ENCODE assay signal across 28 cellular contexts in genomic region chr6:43256670-43257664, GRCh38. TPM values are rescaled to one million over a fixed set of nuclear protein-coding genes. Genes with fewer than 3 reads are reported as not detected.
DNase-seq lines count a peak whose midpoint lies in the region; ATAC-seq and TF ChIP-seq lines count a peak whose summit lies in the region.
"Had no signal": no experiment of that assay in that cellular context is flagged by ENCODE, and none has a peak within 500 bp of the region (broad histone marks: within the 10 kb centered on the region; RNA-seq: fewer than 3 reads in every experiment).

No MANE protein-coding gene starts in this region.

- TF ChIP-seq CTCF in activated CD8-positive, alpha-beta T cell treated with anti-CD3 and anti-CD28 coated beads for 36 hours (IDR thresholded peaks at IDR 0.05): no peak
- TF ChIP-seq CTCF in HEK293 (tag by site-specific recombination; IDR thresholded peaks at IDR 0.05) (no peak), tibial nerve (IDR thresholded peaks at IDR 0.05) (no peak)

- no peaks in the 10 kb centered on the region for H3K27me3 ChIP-seq in neuronal stem cell (ENCODE audit: control insufficient read depth in 3 of 3, insufficient read depth in 3 of 3, low read depth in 1 of 3, low read length in 3 of 3)
- peaks cover 0 to 33% of the 10 kb centered on the region in 2 donors for H3K27me3 ChIP-seq in tibial nerve
- H3K27me3 ChIP-seq: BE2C had no signal

- H3K4me3 Mint-ChIP-seq in activated CD8-positive, alpha-beta T cell treated with anti-CD3 and anti-CD28 coated beads for 36 hours: no peak overlapping the region
- H3K4me3 Mint-ChIP-seq in activated CD8-positive, alpha-beta T cell treated with anti-CD3 and anti-CD28 coated beads, Interleukin-2, amount 10 ng/mL, durations not matched to agents 7 days and 5 days: no peak overlapping the region
- no peak overlapping the region for H3K4me3 Mint-ChIP-seq in activated CD4-positive, alpha-beta memory T cell treated with anti-CD3 and anti-CD28 coated beads, Interleukin-2, amount 10 ng/mL, durations not matched to agents 7 days and 5 days
- H3K4me3 Mint-ChIP-seq: brain had no signal

- no peak overlapping the region for H2BK120ac ChIP-seq in neuronal stem cell (ENCODE audit: low read depth, low read length)

- H4K8ac ChIP-seq in neuronal stem cell (ENCODE audit: low read depth, low read length): no peak overlapping the region

- no peak overlapping the region for H3K4ac ChIP-seq in neuronal stem cell (ENCODE audit: low read length)

- peak overlapping the region; percentile 27 for H3K14ac ChIP-seq in neuronal stem cell (ENCODE audit: low read length)

- H3K23ac ChIP-seq in neuronal stem cell (ENCODE audit: low read depth, low read length, poor library complexity): no peak overlapping the region

- no peak overlapping the region for H3K4me2 ChIP-seq in neuronal stem cell (ENCODE audit: insufficient read depth, low read length, poor library complexity, severe bottlenecking)

- peaks cover 14% of the 10 kb centered on the region for H3K4me1 Mint-ChIP-seq in activated CD8-positive, alpha-beta T cell treated with anti-CD3 and anti-CD28 coated beads for 36 hours (ENCODE audit: low read depth)
- H3K4me1 Mint-ChIP-seq in activated CD8-positive, alpha-beta T cell treated with anti-CD3 and anti-CD28 coated beads, Interleukin-2, amount 10 ng/mL, durations not matched to agents 7 days and 5 days (ENCODE audit: low read depth): no peaks in the 10 kb centered on the region
- peaks cover 10% of the 10 kb centered on the region for H3K4me1 Mint-ChIP-seq in activated CD4-positive, alpha-beta memory T cell treated with anti-CD3 and anti-CD28 coated beads, Interleukin-2, amount 10 ng/mL, durations not matched to agents 7 days and 5 days

- H3K9me3 ChIP-seq in HEK293 (ENCODE audit: control insufficient read depth, insufficient read depth, low read depth, low read length): no peaks in the 10 kb centered on the region
- no peaks in the 10 kb centered on the region for H3K9me3 ChIP-seq in neuronal stem cell (replicated peaks in 1 of 2; ENCODE audit: control insufficient read depth in 2 of 2, insufficient read depth in 1 of 2, low read depth in 1 of 2, low read length in 2 of 2)
- no peaks in the 10 kb centered on the region for H3K9me3 ChIP-seq in tibial nerve
- H3K9me3 ChIP-seq: BE2C, psoas muscle had no signal

- no peak overlapping the region for H3K27ac ChIP-seq in HEK293 (ENCODE audit: extremely low read depth, low read depth, low read length)
- no peak overlapping the region for H3K27ac ChIP-seq in neuronal stem cell (replicated peaks; ENCODE audit: low read length)
- H3K27ac ChIP-seq in tibial nerve: no peak overlapping the region
- H3K27ac ChIP-seq: epithelial cell of prostate, psoas muscle had no signal

- CTCF ChIA-PET in activated CD8-positive, alpha-beta T cell treated with anti-CD3 and anti-CD28 coated beads for 36 hours (lab: Charles Lee): interaction anchor here (1.8 to 2.1 kb wide), 2 partner anchors 141 to 250 kb away, joined by 4 to 6 read pairs; no protein-coding TSS in a partner anchor
- CTCF ChIA-PET in activated CD8-positive, alpha-beta T cell treated with anti-CD3 and anti-CD28 coated beads, Interleukin-2, amount 10 ng/mL, durations not matched to agents 7 days and 5 days (lab: Charles Lee): no interaction called here
- CTCF ChIA-PET in HEK293 (lab: Yijun Ruan, JAX): interaction anchor here (0.6 to 1.1 kb wide), 3 partner anchors 77 to 145 kb away, joined by 3 to 7 read pairs (median 3); no protein-coding TSS in a partner anchor
- CTCF ChIA-PET in activated CD4-positive, alpha-beta memory T cell treated with anti-CD3 and anti-CD28 coated beads, Interleukin-2, amount 10 ng/mL, durations not matched to agents 7 days and 5 days (lab: Charles Lee): no interaction called here

- H3K4me1 ChIP-seq in HEK293 (ENCODE audit: control insufficient read depth, insufficient read depth, low read length) (peaks cover 2% of the 10 kb centered on the region; the same call in 1 of the 2 replicates), neuronal stem cell (ENCODE audit: control insufficient read depth in 2 of 2, insufficient read depth in 1 of 2, low read depth in 1 of 2, low read length in 2 of 2) (peaks cover 0 to under 1% of the 10 kb centered on the region in 2 donors), tibial nerve (no peaks in the 10 kb centered on the region)
- H3K4me1 ChIP-seq: psoas muscle had no signal

- no peaks in the 10 kb centered on the region for H3K9me3 Mint-ChIP-seq in activated CD8-positive, alpha-beta T cell treated with anti-CD3 and anti-CD28 coated beads for 36 hours
- no peaks in the 10 kb centered on the region for H3K9me3 Mint-ChIP-seq in activated CD8-positive, alpha-beta T cell treated with anti-CD3 and anti-CD28 coated beads, Interleukin-2, amount 10 ng/mL, durations not matched to agents 7 days and 5 days (ENCODE audit: insufficient read depth)
- no peaks in the 10 kb centered on the region for H3K9me3 Mint-ChIP-seq in activated CD4-positive, alpha-beta memory T cell treated with anti-CD3 and anti-CD28 coated beads, Interleukin-2, amount 10 ng/mL, durations not matched to agents 7 days and 5 days
- H3K9me3 Mint-ChIP-seq: brain had no signal

- no peak overlapping the region for H2BK12ac ChIP-seq in neuronal stem cell (ENCODE audit: low read length)

- POLR2A ChIA-PET in activated CD8-positive, alpha-beta T cell treated with anti-CD3 and anti-CD28 coated beads for 36 hours (lab: Charles Lee): no interaction called here
- POLR2A ChIA-PET in activated CD8-positive, alpha-beta T cell treated with anti-CD3 and anti-CD28 coated beads, Interleukin-2, amount 10 ng/mL, durations not matched to agents 7 days and 5 days (lab: Charles Lee): interaction anchor here (0.5 kb wide), 1 partner anchor 170 kb away, joined by 3 read pairs; no protein-coding TSS in a partner anchor
- POLR2A ChIA-PET in HEK293 (lab: Yijun Ruan, JAX): no interaction called here
- POLR2A ChIA-PET in activated CD4-positive, alpha-beta memory T cell treated with anti-CD3 and anti-CD28 coated beads, Interleukin-2, amount 10 ng/mL, durations not matched to agents 7 days and 5 days (lab: Charles Lee): no interaction called here

- no peak for TF ChIP-seq EP300 in tibial nerve (IDR thresholded peaks at IDR 0.05)

- no CpG with 5 or more reads among the region's 11 CpGs for WGBS in neuronal stem cell (ENCODE audit: extremely low coverage in 2 of 2, insufficient read length in 2 of 2, insufficient replicate concordance in 1 of 2), 2 donors
- 75 to 76% methylated on average over 7 to 11 of the region's 11 CpGs for WGBS in tibial nerve, 2 donors

- H3K36me3 ChIP-seq in HEK293 (ENCODE audit: control insufficient read depth in 2 of 2, insufficient read depth in 1 of 2, low read length in 2 of 2) (no peaks in the 10 kb centered on the region), neuronal stem cell (replicated peaks in 1 of 2; ENCODE audit: control insufficient read depth in 2 of 2, insufficient read depth in 2 of 2, low read length in 2 of 2) (peaks cover 4 to 13% of the 10 kb centered on the region in 2 donors), tibial nerve (no peaks in the 10 kb centered on the region)
- H3K36me3 ChIP-seq: BE2C had no signal

- H2AK5ac ChIP-seq in neuronal stem cell (ENCODE audit: low read depth, low read length): no peak overlapping the region

- no peak overlapping the region for H2BK5ac ChIP-seq in neuronal stem cell (ENCODE audit: low read length)

- no peak overlapping the region for H3K18ac ChIP-seq in neuronal stem cell (ENCODE audit: low read length)

- no peak overlapping the region for H3K4me3 ChIP-seq in HEK293 (ENCODE audit: low read depth, low read length)
- no peak overlapping the region for H3K4me3 ChIP-seq in neuronal stem cell (ENCODE audit: low read length in 2 of 2)
- no peak overlapping the region for H3K4me3 ChIP-seq in tibial nerve
- H3K4me3 ChIP-seq: psoas muscle had no signal

- TF ChIP-seq POLR2A in tibial nerve (IDR thresholded peaks at IDR 0.05): no peak

- no peak overlapping the region for H3K27ac Mint-ChIP-seq in activated CD8-positive, alpha-beta T cell treated with anti-CD3 and anti-CD28 coated beads for 36 hours
- H3K27ac Mint-ChIP-seq in activated CD8-positive, alpha-beta T cell treated with anti-CD3 and anti-CD28 coated beads, Interleukin-2, amount 10 ng/mL, durations not matched to agents 7 days and 5 days: no peak overlapping the region
- H3K27ac Mint-ChIP-seq in activated CD4-positive, alpha-beta memory T cell treated with anti-CD3 and anti-CD28 coated beads, Interleukin-2, amount 10 ng/mL, durations not matched to agents 7 days and 5 days: peak overlapping the region; percentile 26
- H3K27ac Mint-ChIP-seq: brain had no signal

- no peaks in the 10 kb centered on the region for H3K79me1 ChIP-seq in neuronal stem cell (ENCODE audit: low read depth, low read length)

- no peak overlapping the region for H2BK15ac ChIP-seq in neuronal stem cell (ENCODE audit: low read length)

- intact Hi-C loops in activated CD8-positive, alpha-beta T cell treated with anti-CD3 and anti-CD28 coated beads for 36 hours (cut with micrococcal nuclease): no loop called here

- no peaks in the 10 kb centered on the region for H3K36me3 Mint-ChIP-seq in activated CD8-positive, alpha-beta T cell treated with anti-CD3 and anti-CD28 coated beads for 36 hours (ENCODE audit: low read depth)
- no peaks in the 10 kb centered on the region for H3K36me3 Mint-ChIP-seq in activated CD8-positive, alpha-beta T cell treated with anti-CD3 and anti-CD28 coated beads, Interleukin-2, amount 10 ng/mL, durations not matched to agents 7 days and 5 days (ENCODE audit: low read depth)
- no peaks in the 10 kb centered on the region for H3K36me3 Mint-ChIP-seq in activated CD4-positive, alpha-beta memory T cell treated with anti-CD3 and anti-CD28 coated beads, Interleukin-2, amount 10 ng/mL, durations not matched to agents 7 days and 5 days (ENCODE audit: low read depth)

- H3K9ac ChIP-seq in neuronal stem cell (ENCODE audit: low read depth, low read length, poor library complexity): no peak overlapping the region

- peak; percentile 52 for DNase-seq in activated CD8-positive, alpha-beta T cell treated with anti-CD3 and anti-CD28 coated beads for 36 hours
- DNase-seq in activated CD8-positive, alpha-beta T cell treated with anti-CD3 and anti-CD28 coated beads, Interleukin-2, amount 10 ng/mL, durations not matched to agents 7 days and 5 days: no peak
- DNase-seq in activated CD4-positive, alpha-beta memory T cell treated with anti-CD3 and anti-CD28 coated beads, Interleukin-2, amount 10 ng/mL, durations not matched to agents 7 days and 5 days: no peak
- DNase-seq in neuronal stem cell (ENCODE audit: low spot score) (no peak), tibial nerve (ENCODE audit: low spot score in 2 of 2) (no peak)
- DNase-seq: activated T-cell treated with anti-CD3 and anti-CD28 coated beads, Interleukin-2, amount 50 U/mL, for 48 hours; BE2C; DMS53; GF-D8; glutamatergic neuron; MV-4-11; NCI-H146; NCI-H510A; stimulated activated CD4-positive, alpha-beta T cell treated with anti-CD3 and anti-CD28 coated beads, Interleukin-2, amount 100 ng/mL, for 24 hours; T-helper 1 cell had no signal

- no peak overlapping the region for H4K91ac ChIP-seq in neuronal stem cell (ENCODE audit: low read depth, low read length, poor library complexity)

- H2AFZ ChIP-seq in neuronal stem cell (ENCODE audit: low read length): no peak overlapping the region

- peak; percentile 62 for ATAC-seq in activated CD8-positive, alpha-beta T cell treated with anti-CD3 and anti-CD28 coated beads for 36 hours
- no peak for ATAC-seq in activated CD8-positive, alpha-beta T cell treated with anti-CD3 and anti-CD28 coated beads, Interleukin-2, amount 10 ng/mL, durations not matched to agents 7 days and 5 days
- ATAC-seq in GM21723 (IDR thresholded peaks at IDR 0.05; ENCODE audit: unreplicated experiment): no peak
- no peak for ATAC-seq in HG03097 (IDR thresholded peaks at IDR 0.05; ENCODE audit: low FRiP score, unreplicated experiment)
- ATAC-seq: psoas muscle had no signal

- peaks cover 14% of the 10 kb centered on the region for H3K27me3 Mint-ChIP-seq in activated CD8-positive, alpha-beta T cell treated with anti-CD3 and anti-CD28 coated beads for 36 hours
- peaks cover 10% of the 10 kb centered on the region for H3K27me3 Mint-ChIP-seq in activated CD8-positive, alpha-beta T cell treated with anti-CD3 and anti-CD28 coated beads, Interleukin-2, amount 10 ng/mL, durations not matched to agents 7 days and 5 days (ENCODE audit: low read depth)
- H3K27me3 Mint-ChIP-seq in activated CD4-positive, alpha-beta memory T cell treated with anti-CD3 and anti-CD28 coated beads, Interleukin-2, amount 10 ng/mL, durations not matched to agents 7 days and 5 days: peaks cover 8% of the 10 kb centered on the region

RNA-seq across cellular contexts. Expression of gene TTBK1, which starts 13.7 kb away (rescaled TPM):
- total RNA-seq in activated CD8-positive, alpha-beta T cell treated with anti-CD3 and anti-CD28 coated beads for 36 hours: under 1 TPM; 0.09 to 0.11 TPM
- total RNA-seq in activated CD8-positive, alpha-beta T cell treated with anti-CD3 and anti-CD28 coated beads, Interleukin-2, amount 10 ng/mL, durations not matched to agents 7 days and 5 days: not detected
- total RNA-seq in activated CD4-positive, alpha-beta memory T cell treated with anti-CD3 and anti-CD28 coated beads, Interleukin-2, amount 10 ng/mL, durations not matched to agents 7 days and 5 days: under 1 TPM; 0.30 TPM
- 1.5 TPM for polyA plus RNA-seq in neuronal stem cell (2013, experiment 1 of 2)
- 1.5 TPM for polyA plus RNA-seq in neuronal stem cell (2013, experiment 2 of 2)
- not detected for total RNA-seq in tibial nerve
- total RNA-seq: H4, myocyte, psoas muscle, RPMI7951, SK-MEL-5, skeletal muscle tissue had no signal

RNA-seq across cellular contexts. Expression of gene DNPH1, which starts 27.7 kb away (rescaled TPM):
- total RNA-seq in activated CD8-positive, alpha-beta T cell treated with anti-CD3 and anti-CD28 coated beads for 36 hours: 10 to 100 TPM; 86.2 to 86.5 TPM
- 10 to 100 TPM; 42.5 to 47.2 TPM for total RNA-seq in activated CD8-positive, alpha-beta T cell treated with anti-CD3 and anti-CD28 coated beads, Interleukin-2, amount 10 ng/mL, durations not matched to agents 7 days and 5 days
- total RNA-seq in activated CD4-positive, alpha-beta memory T cell treated with anti-CD3 and anti-CD28 coated beads, Interleukin-2, amount 10 ng/mL, durations not matched to agents 7 days and 5 days: 10 to 100 TPM; 39.6 to 42.5 TPM
- 110 TPM for polyA plus RNA-seq in neuronal stem cell (2013, experiment 1 of 2)
- 110 TPM for polyA plus RNA-seq in neuronal stem cell (2013, experiment 2 of 2)
- 100 to 1,000 TPM in 2 of 4 donors, 10 to 100 TPM in 2; 61.8 to 114 (median 101) TPM for total RNA-seq in tibial nerve

RNA-seq across cellular contexts. Expression of gene SLC22A7, which starts 41.1 kb away (rescaled TPM):
- total RNA-seq in activated CD8-positive, alpha-beta T cell treated with anti-CD3 and anti-CD28 coated beads for 36 hours: not detected
- not detected for total RNA-seq in activated CD8-positive, alpha-beta T cell treated with anti-CD3 and anti-CD28 coated beads, Interleukin-2, amount 10 ng/mL, durations not matched to agents 7 days and 5 days
- total RNA-seq in activated CD4-positive, alpha-beta memory T cell treated with anti-CD3 and anti-CD28 coated beads, Interleukin-2, amount 10 ng/mL, durations not matched to agents 7 days and 5 days: not detected
- 0.01 TPM for polyA plus RNA-seq in neuronal stem cell (2013, experiment 1 of 2)
- not detected for polyA plus RNA-seq in neuronal stem cell (2013, experiment 2 of 2)
- total RNA-seq in tibial nerve: not detected
- total RNA-seq: activated CD8-positive, alpha-beta memory T cell treated with anti-CD3 and anti-CD28 coated beads for 36 hours; H4; HT1080; myocyte; psoas muscle; RPMI7951; SK-MEL-5; skeletal muscle tissue had no signal
- polyA plus RNA-seq: psoas muscle had no signal

RNA-seq across cellular contexts. Expression of gene CRIP3, which starts 51.7 kb away (rescaled TPM):
- total RNA-seq in activated CD8-positive, alpha-beta T cell treated with anti-CD3 and anti-CD28 coated beads for 36 hours: 1 to 10 TPM; 2.2 to 2.4 TPM
- total RNA-seq in activated CD8-positive, alpha-beta T cell treated with anti-CD3 and anti-CD28 coated beads, Interleukin-2, amount 10 ng/mL, durations not matched to agents 7 days and 5 days: not detected
- under 1 TPM in 1 of 2 experiments, not detected in 1; 0.88 TPM for total RNA-seq in activated CD4-positive, alpha-beta memory T cell treated with anti-CD3 and anti-CD28 coated beads, Interleukin-2, amount 10 ng/mL, durations not matched to agents 7 days and 5 days
- 25.5 TPM for polyA plus RNA-seq in neuronal stem cell (2013, experiment 1 of 2)
- polyA plus RNA-seq in neuronal stem cell (2013, experiment 2 of 2): 24.5 TPM
- 10 to 100 TPM in 1 of 4 donors, 1 to 10 TPM in 2, not detected in 1; 5.2 to 12.7 (median 6.1) TPM for total RNA-seq in tibial nerve
- total RNA-seq: H4, HT1080, myocyte, RPMI7951, SK-MEL-5 had no signal

Comparison
In these comparisons a context has a peak if more than half of its experiments do, and no peak if none do; other contexts are left out.
1. CTCF ChIA-PET loops: an anchor here in activated CD8-positive, alpha-beta T cell treated with anti-CD3 and anti-CD28 coated beads for 36 hours (1.8 to 2.1 kb wide) and HEK293 (0.6 to 1.1 kb wide); none called in activated CD8-positive, alpha-beta T cell treated with anti-CD3 and anti-CD28 coated beads, Interleukin-2, amount 10 ng/mL, durations not matched to agents 7 days and 5 days and activated CD4-positive, alpha-beta memory T cell treated with anti-CD3 and anti-CD28 coated beads, Interleukin-2, amount 10 ng/mL, durations not matched to agents 7 days and 5 days.